8 cellular contexts compared by ENCODE assay signal in genomic region chr12:96906498-96906848, GRCh38. TPM values are rescaled to one million over a fixed set of nuclear protein-coding genes. Genes with fewer than 3 reads are reported as not detected.
DNase-seq lines count a peak whose midpoint lies in the region; ATAC-seq, FAIRE-seq and TF ChIP-seq lines count a peak whose summit lies in the region.

No MANE protein-coding gene starts in this region.

- dilution Hi-C loops in endothelial cell of umbilical vein (cut with MboI; ENCODE audit: extremely low pct_ligation_motif_present, low sequenced_read_pairs): no loop called here

- H3K36me3 ChIP-seq in Caco-2 (ENCODE audit: control insufficient read depth, insufficient read depth, low read length) (no peaks in the 10 kb centered on the region), endothelial cell of umbilical vein (ENCODE audit: control insufficient read depth in 2 of 2, extremely low read depth in 1 of 2, insufficient read depth in 2 of 2, low read length in 2 of 2) (no peaks in the 10 kb centered on the region), pancreas (no peaks in the 10 kb centered on the region)

- peak overlapping the region; percentile 90 for H2AFZ ChIP-seq in endothelial cell of umbilical vein (ENCODE audit: low read depth, low read length)

- CTCF ChIA-PET in Caco-2 (lab: Charles Lee): no interaction called here
- CTCF ChIA-PET in RWPE1 (lab: Yijun Ruan, JAX): interaction anchor here (0.6 kb wide), 1 partner anchor 327 kb away, joined by 3 read pairs; no protein-coding TSS in a partner anchor
- CTCF ChIA-PET in endothelial cell of umbilical vein (lab: Charles Lee): no interaction called here

- 0 out of 2 replicates have a peak, but pooled peaks cover 4% of the 10 kb centered on the region for H3K4me1 ChIP-seq in Caco-2
- peaks cover 15% of the 10 kb centered on the region for H3K4me1 ChIP-seq in endothelial cell of umbilical vein (ENCODE audit: control insufficient read depth, extremely low read depth, insufficient read depth, low read length)
- H3K4me1 ChIP-seq in pancreas: peaks cover 0 to 8% (median 6%) of the 10 kb centered on the region in 3 donors

- TSS peak; percentile 85 for BruUV-seq in Caco-2 (replicated peaks; lab: Mats Ljungman, UMichigan)
- TSS peak; percentile 96 for BruUV-seq in endothelial cell of umbilical vein (replicated peaks; lab: Mats Ljungman, UMichigan)

- peaks cover 21% of the 10 kb centered on the region for H3K4me1 Mint-ChIP-seq in Caco-2 (ENCODE audit: low read depth, unreplicated experiment)

- peaks cover 27% of the 10 kb centered on the region for H3K79me2 ChIP-seq in endothelial cell of umbilical vein (ENCODE audit: control insufficient read depth, insufficient read depth, low read length)

- H3K27me3 ChIP-seq in Caco-2 (replicated peaks; ENCODE audit: control insufficient read depth, insufficient read depth, low read length) (no peaks in the 10 kb centered on the region), endothelial cell of umbilical vein (ENCODE audit: control insufficient read depth in 2 of 2, insufficient read depth in 2 of 2, low read length in 2 of 2) (no peaks in the 10 kb centered on the region), pancreas (no peaks in the 10 kb centered on the region)

- no peaks in the 10 kb centered on the region for H3K9me3 ChIP-seq in Caco-2
- no peaks in the 10 kb centered on the region for H3K9me3 ChIP-seq in endothelial cell of umbilical vein (replicated peaks; ENCODE audit: control insufficient read depth, insufficient read depth, low read length)
- H3K9me3 ChIP-seq in pancreas: no peaks in the 10 kb centered on the region

- ATAC-seq in pancreas: no peak
- ATAC-seq in GM21515 (IDR thresholded peaks at IDR 0.05; ENCODE audit: unreplicated experiment): no peak

- FAIRE-seq in endothelial cell of umbilical vein (lab: Jason Lieb, UNC) (no peak), pancreas (lab: Jason Lieb, UNC) (no peak)

- TF ChIP-seq CTCF in Caco-2 (IDR thresholded peaks at IDR 0.05; ENCODE audit: insufficient read depth in 1 of 2, low read depth in 1 of 2, low read length in 1 of 2, severe bottlenecking in 1 of 2, unreplicated experiment in 1 of 2) (no peak), RWPE1 (conservative IDR thresholded peaks at IDR 0.05; ENCODE audit: low read depth) (no peak), endothelial cell of umbilical vein (IDR thresholded peaks at IDR 0.05; ENCODE audit: extremely low read depth in 1 of 2, insufficient read depth in 1 of 2, low read depth in 1 of 2, low read length in 2 of 2) (no peak), pancreas (IDR thresholded peaks at IDR 0.05) (no peak)

- POLR2A ChIA-PET in Caco-2 (lab: Charles Lee): no interaction called here
- POLR2A ChIA-PET in RWPE1 (lab: Yijun Ruan, JAX; ENCODE audit: low non-redundant PET): no interaction called here
- POLR2A ChIA-PET in endothelial cell of umbilical vein (lab: Charles Lee): no interaction called here

- H3K4me3 ChIP-seq in Caco-2 (ENCODE audit: low read depth, low read length) (peak overlapping the region; percentile 71), endothelial cell of umbilical vein (replicated peaks in 1 of 3; ENCODE audit: insufficient read depth in 1 of 3, low read depth in 1 of 3, low read length in 3 of 3) (peak overlapping the region; percentile 77 to 92 (median 90)), pancreas (peak overlapping the region; percentile 64 to 96 (median 84))

- DNase-seq in Caco-2 (no peak), RWPE1 (ENCODE audit: low spot score) (no peak), endothelial cell of umbilical vein (ENCODE audit: low read depth, low spot score) (no peak), pancreas (no peak), OCI-M1 (lab: John Stamatoyannopoulos, UW) (no peak), HUDEP-2 (lab: John Stamatoyannopoulos, UW; ENCODE audit: unreplicated experiment in 76 of 76) (no peak)
- DNase-seq in stimulated activated CD4-positive, alpha-beta T cell treated with anti-CD3 and anti-CD28 coated beads, Interleukin-2, amount 100 ng/mL, for 24 hours: no peak

- H3K9ac ChIP-seq in endothelial cell of umbilical vein (replicated peaks; ENCODE audit: extremely low read depth, insufficient read depth, low read length): peak overlapping the region; percentile 73

- WGBS in pancreas, 2 donors: 34 to 37% methylated on average over 9 of the region's 9 CpGs

- H3K27me3 Mint-ChIP-seq in Caco-2 (ENCODE audit: insufficient read depth, unreplicated experiment): no peaks in the 10 kb centered on the region

- peaks cover 11% of the 10 kb centered on the region for H3K36me3 Mint-ChIP-seq in Caco-2 (ENCODE audit: insufficient read depth, unreplicated experiment)

- peak overlapping the region; percentile 68 for H3K4me2 ChIP-seq in endothelial cell of umbilical vein (ENCODE audit: insufficient read depth, low read length)

- intact Hi-C loops in Caco-2 (cut with micrococcal nuclease; ENCODE audit: unreplicated experiment): loop anchor here (5.0 kb wide), 1 partner anchor 194 kb away; no protein-coding TSS in a partner anchor
- intact Hi-C loops in endothelial cell of umbilical vein (cut with micrococcal nuclease): loop anchor here (2.0 kb wide), 1 partner anchor 18 kb away; no protein-coding TSS in a partner anchor
- intact Hi-C loops in pancreas (cut with DNase I): no loop called here

- H3K9me3 Mint-ChIP-seq in Caco-2 (ENCODE audit: unreplicated experiment): no peaks in the 10 kb centered on the region

- H3K9me1 ChIP-seq in endothelial cell of umbilical vein (replicated peaks; ENCODE audit: control insufficient read depth, extremely low read depth, insufficient read depth, low read length): no peaks in the 10 kb centered on the region

- no peaks in the 10 kb centered on the region for H4K20me1 ChIP-seq in endothelial cell of umbilical vein (replicated peaks; ENCODE audit: control insufficient read depth, extremely low read depth, insufficient read depth, low read length)

- peak overlapping the region; percentile 91 for H3K4me3 Mint-ChIP-seq in Caco-2 (ENCODE audit: unreplicated experiment)

- H3K27ac ChIP-seq in RWPE1: peak overlapping the region; percentile 82
- peak overlapping the region; percentile 49 for H3K27ac ChIP-seq in endothelial cell of umbilical vein (ENCODE audit: insufficient read depth, low read depth, low read length)
- H3K27ac ChIP-seq in pancreas: peak overlapping the region in 3 of 4 donors; percentile 80 to 85 (median 85)

- no peak for TF ChIP-seq POLR2A in endothelial cell of umbilical vein (IDR thresholded peaks at IDR 0.05; ENCODE audit: low read depth, low read length)

- H3K27ac Mint-ChIP-seq in Caco-2 (ENCODE audit: unreplicated experiment): peak overlapping the region; percentile 81

TF ChIP-seq in endothelial cell of umbilical vein, 7 proteins besides CTCF, POLR2A, EP300 and RAD21:
- no peak for TF ChIP-seq JUN (IDR thresholded peaks at IDR 0.05; ENCODE audit: borderline replicate concordance, insufficient read depth, insufficient read length, low read depth)
- no peak for TF ChIP-seq FOS (IDR thresholded peaks at IDR 0.05; ENCODE audit: borderline replicate concordance, insufficient read depth, low read length)
- no peak for TF ChIP-seq POLR2AphosphoS5 (IDR thresholded peaks at IDR 0.05; ENCODE audit: insufficient read depth, low read depth, low read length)
- TF ChIP-seq EZH2 (IDR thresholded peaks at IDR 0.05; ENCODE audit: borderline replicate concordance, low read depth, low read length, severe bottlenecking): no peak
- no peak for TF ChIP-seq GATA2 (IDR thresholded peaks at IDR 0.05; ENCODE audit: insufficient read depth, insufficient read length, low read depth, low read length)
- no peak for TF ChIP-seq MYC (IDR thresholded peaks at IDR 0.05; ENCODE audit: low read depth, low read length)
- TF ChIP-seq MAX (IDR thresholded peaks at IDR 0.05; ENCODE audit: insufficient read depth, insufficient read length): no peak

RNA-seq across cellular contexts. Expression of gene NEDD1, which starts 0.6 kb away (rescaled TPM):
- total RNA-seq in Caco-2 (2022): 21.9 and 23.1 TPM in 2 replicates
- 25.4 and 26.8 TPM in 2 replicates for total RNA-seq in endothelial cell of umbilical vein
- polyA plus RNA-seq in endothelial cell of umbilical vein: 7.0 and 9.8 TPM in 2 replicates
- polyA plus RNA-seq in endothelial cell of umbilical vein (2011; cell fraction: cytosol; rRNA removed): 10.3 and 11.3 TPM in 2 replicates
- 17.4 and 18.6 TPM in 2 replicates for polyA plus RNA-seq in endothelial cell of umbilical vein (2011; cell fraction: nucleus; rRNA removed)
- 15.6 and 20.6 TPM in 2 replicates for polyA plus RNA-seq in endothelial cell of umbilical vein (2012)
- polyA minus RNA-seq in endothelial cell of umbilical vein: 60.8 and 63.7 TPM in 2 replicates
- 16.8 TPM for polyA minus RNA-seq in endothelial cell of umbilical vein (2011; cell fraction: cytosol; rRNA and poly(A)+ RNA removed)
- polyA minus RNA-seq in endothelial cell of umbilical vein (2011; cell fraction: nucleus; rRNA and poly(A)+ RNA removed): 16.3 and 37.1 TPM in 2 replicates
- total RNA-seq in pancreas: 10 to 100 TPM in 1 of 6 donors, 1 to 10 TPM in 5; 4.4 to 10.4 (median 8.0) TPM
- 1 to 10 TPM; 2.2 to 6.2 TPM for polyA plus RNA-seq in pancreas

Comparison
In these comparisons a context has a peak if more than half of its experiments do, and no peak if none do; other contexts are left out.
1. intact Hi-C loops: an anchor here in Caco-2 (5.0 kb wide) and endothelial cell of umbilical vein (2.0 kb wide); none called in pancreas.